ENCODE assay signal across 8 cellular contexts in the genomic region with DNA sequence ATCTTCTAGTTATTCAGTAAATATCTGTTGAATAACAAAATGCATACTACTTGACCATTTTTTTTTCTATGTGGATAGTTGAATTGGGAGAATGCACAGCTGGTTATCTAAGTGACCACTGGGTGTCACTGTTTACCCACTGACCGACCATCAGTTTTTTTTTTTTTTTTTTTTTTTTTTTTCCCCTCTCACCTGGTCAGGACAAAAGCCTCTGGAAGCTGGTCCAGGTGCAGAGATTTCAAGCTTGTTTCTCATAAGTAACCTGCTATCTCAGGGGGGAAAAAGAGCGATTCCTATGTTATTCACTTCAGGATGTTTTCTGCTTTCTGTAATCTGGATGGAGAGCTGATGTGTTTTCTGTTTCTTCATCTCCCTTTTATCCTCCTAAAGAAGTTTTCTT.
DNase-seq lines count a peak whose midpoint lies in the region; ATAC-seq, FAIRE-seq and TF ChIP-seq lines count a peak whose summit lies in the region.

No MANE protein-coding gene starts in this region.

- no peaks in the 10 kb centered on the region for H3K9me3 ChIP-seq in DND-41 (ENCODE audit: insufficient read depth, low read length, severe bottlenecking)
- H3K9me3 ChIP-seq in gastrocnemius medialis = no peaks in the 10 kb centered on the region

- intact Hi-C loops in gastrocnemius medialis (cut with DNase I; ENCODE audit: low total_unique reads) = no loop called here

- no peak for TF ChIP-seq POLR2A in gastrocnemius medialis (IDR thresholded peaks at IDR 0.05)

- no peaks in the 10 kb centered on the region for H4K20me1 ChIP-seq in DND-41 (ENCODE audit: insufficient read depth, low read length)

- H3K4me3 ChIP-seq in DND-41 (ENCODE audit: low read depth in 1 of 2, low read length in 2 of 2) = no peak overlapping the region
- H3K4me3 ChIP-seq in gastrocnemius medialis = no peak overlapping the region

- DNase-seq in DND-41 (no peak), HTR-8/SVneo (ENCODE audit: insufficient read length, low spot score) (peak; percentile 28), RCC 7860 (ENCODE audit: low spot score) (peak; percentile 18), fibroblast of the conjunctiva (ENCODE audit: low read depth) (peak; percentile 10), gastrocnemius medialis (no peak), occipital lobe (lab: John Stamatoyannopoulos, UW) (no peak)
- no peak for DNase-seq in activated CD8-positive, alpha-beta memory T cell treated with anti-CD3 and anti-CD28 coated beads for 24 hours

- in situ Hi-C loops in gastrocnemius medialis (cut with MboI; ENCODE audit: low sequenced_read_pairs in 4 of 4) = loop anchor here in 1 of 4 donors (25.0 kb wide), 1 partner anchor 803 kb away; no protein-coding TSS in a partner anchor

- H3K4me2 ChIP-seq in DND-41 (ENCODE audit: insufficient read depth, low read length) = no peak overlapping the region

- H3K4me1 ChIP-seq in DND-41 (ENCODE audit: insufficient read depth, low read length) (no peaks in the 10 kb centered on the region), gastrocnemius medialis (no peaks in the 10 kb centered on the region)

- no peak overlapping the region for H2AFZ ChIP-seq in DND-41 (ENCODE audit: low read depth, low read length)

- H3K36me3 ChIP-seq in DND-41 (ENCODE audit: insufficient read depth, low read length) (no peaks in the 10 kb centered on the region), gastrocnemius medialis (no peaks in the 10 kb centered on the region)

- H3K27ac ChIP-seq in DND-41 (ENCODE audit: low read length) (no peak overlapping the region), gastrocnemius medialis (no peak overlapping the region)

- FAIRE-seq in HTR-8/SVneo (lab: Jason Lieb, UNC) = no peak
- peak; percentile 63 for FAIRE-seq in RCC 7860 (lab: Jason Lieb, UNC)

- H3K27me3 ChIP-seq in DND-41 (ENCODE audit: insufficient read depth, low read length, poor library complexity) (no peaks in the 10 kb centered on the region), gastrocnemius medialis (no peaks in the 10 kb centered on the region)

- TF ChIP-seq CTCF in DND-41 (IDR thresholded peaks at IDR 0.05; ENCODE audit: borderline replicate concordance, extremely low read depth, low read length, poor library complexity, severe bottlenecking) = peak; percentile 78
- TF ChIP-seq CTCF in gastrocnemius medialis (IDR thresholded peaks at IDR 0.05 in 4 of 5, conservative IDR thresholded peaks at IDR 0.05 in 1 of 5) = peak in 4 of 5 experiments; percentile 19 to 64 (median 46)

- H3K79me2 ChIP-seq in DND-41 (ENCODE audit: insufficient read depth, low read length) = no peaks in the 10 kb centered on the region

- no peak overlapping the region for H3K9ac ChIP-seq in DND-41 (ENCODE audit: low read depth, low read length)

- ATAC-seq in DND-41 (ENCODE audit: insufficient read depth, low read depth) (no peak), gastrocnemius medialis (no peak), HG03460 (IDR thresholded peaks at IDR 0.05; ENCODE audit: unreplicated experiment) (no peak)

Comparison
In these comparisons a context has a peak if more than half of its experiments do, and no peak if none do; other contexts are left out.
1. DNase-seq: peak in HTR-8/SVneo (single experiment), RCC 7860 (single experiment) and fibroblast of the conjunctiva (single experiment); none in DND-41 (single experiment), gastrocnemius medialis (0 of 2), activated CD8-positive, alpha-beta memory T cell treated with anti-CD3 and anti-CD28 coated beads for 24 hours (single experiment) and occipital lobe (single experiment).